8 cellular contexts compared by ENCODE assay signal in the genomic region with DNA sequence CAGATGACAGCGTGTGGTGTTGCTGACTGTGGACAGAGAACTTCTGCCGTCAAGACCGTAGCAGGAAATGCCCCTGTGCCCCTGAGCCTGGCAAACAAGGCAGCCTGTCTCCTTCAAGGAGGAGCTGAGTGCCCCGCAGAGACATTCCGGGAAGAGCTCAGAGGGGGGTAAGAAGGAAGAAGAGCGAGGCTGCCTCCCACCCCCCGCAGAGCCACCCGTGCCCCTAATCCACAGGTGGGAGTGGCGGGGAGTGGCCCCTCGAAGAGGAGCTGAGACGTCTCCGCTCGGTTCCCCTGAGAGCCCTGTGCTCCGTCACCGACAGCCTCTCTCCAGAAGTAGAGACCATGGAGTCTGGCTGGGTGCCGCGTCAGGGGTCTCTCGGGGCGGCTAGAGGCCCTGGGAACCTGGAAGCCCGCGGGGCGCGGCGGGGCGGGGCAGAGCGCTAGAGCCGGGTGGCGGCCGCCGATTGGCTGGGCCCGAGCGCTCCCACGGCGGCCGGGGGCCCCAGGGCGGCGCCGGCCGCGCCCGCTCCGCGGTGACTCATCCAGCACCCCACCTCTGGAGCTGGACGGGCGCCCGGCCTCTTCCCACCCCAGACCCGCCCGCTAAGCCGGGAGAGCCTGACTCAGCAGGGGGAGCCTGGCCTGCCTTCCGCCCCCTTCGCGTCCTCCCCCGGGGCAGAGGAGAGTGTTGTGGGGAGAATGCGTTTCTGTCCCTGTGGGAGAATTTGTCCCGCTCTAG. TPM values are rescaled to one million over a fixed set of nuclear protein-coding genes. Genes with fewer than 3 reads are reported as not detected.
DNase-seq lines count a peak whose midpoint lies in the region; ATAC-seq and TF ChIP-seq lines count a peak whose summit lies in the region.

No MANE protein-coding gene starts in this region.

- 0% methylated on average over 8 of the region's 55 CpGs; no CpG with 5 or more reads in 1 of the 2 donors for WGBS in esophagus squamous epithelium, 2 donors
- WGBS in stomach, 5 donors = 1 to 2% (median 1%) methylated on average over 15 to 55 of the region's 55 CpGs

- no peaks in the 10 kb centered on the region for H3K36me3 Mint-ChIP-seq in naive B cell

- H3K27me3 ChIP-seq in esophagus squamous epithelium = no peaks in the 10 kb centered on the region
- H3K27me3 ChIP-seq in stomach = no peaks in the 10 kb centered on the region

- peak overlapping the region in 4 of 6 donors; percentile 33 to 86 (median 66) for H3K27ac Mint-ChIP-seq in naive B cell

- TF ChIP-seq CTCF in esophagus squamous epithelium (IDR thresholded peaks at IDR 0.05) (no peak), stomach (IDR thresholded peaks at IDR 0.05) (no peak)

- intact Hi-C loops in esophagus squamous epithelium (cut with DNase I) = loop anchor here (10.0 kb wide), 1 partner anchor 349 kb away; a partner anchor contains a TSS
- intact Hi-C loops in stomach (cut with DNase I; ENCODE audit: low total_unique reads) = no loop called here

- H3K9me3 ChIP-seq in esophagus squamous epithelium = no peaks in the 10 kb centered on the region
- no peaks in the 10 kb centered on the region for H3K9me3 ChIP-seq in stomach

- H3K9me3 Mint-ChIP-seq in naive B cell = no peaks in the 10 kb centered on the region

- peak overlapping the region; percentile 93 to 99 (median 97) for H3K27ac ChIP-seq in esophagus squamous epithelium
- H3K27ac ChIP-seq in stomach = peak overlapping the region; percentile 81 to 88 (median 84)

- peaks cover 20 to 56% (median 36%) of the 10 kb centered on the region in 3 donors for H3K27me3 Mint-ChIP-seq in naive B cell

- peak in 3 of 4 experiments; percentile 12 to 15 (median 12) for DNase-seq in activated CD4-positive, CD25-positive, alpha-beta regulatory T cell (lab: John Stamatoyannopoulos, UW)
- DNase-seq in activated CD4-positive, CD25-positive, alpha-beta regulatory T cell treated with anti-CD3 and anti-CD28 coated beads, Interleukin-2, amount 50 U/mL, for 72 hours = no peak
- DNase-seq in NCI-H748 (lab: John Stamatoyannopoulos, UW; ENCODE audit: unreplicated experiment) (peak; percentile 81), esophagus squamous epithelium (lab: John Stamatoyannopoulos, UW) (no peak), naive B cell (peak; percentile 21), stomach (peak; percentile 87)
- DNase-seq in activated T-cell treated with anti-CD3 and anti-CD28 coated beads, Interleukin-2, amount 50 U/mL, for 1 hour = peak; percentile 67

- H3K36me3 ChIP-seq in esophagus squamous epithelium = no peaks in the 10 kb centered on the region
- no peaks in the 10 kb centered on the region for H3K36me3 ChIP-seq in stomach

- H3K4me1 ChIP-seq in esophagus squamous epithelium (peaks cover 79 to 98% (median 84%) of the 10 kb centered on the region in 3 donors), stomach (peaks cover 26 to 65% (median 49%) of the 10 kb centered on the region in 4 donors)

- peak in 1 of 4 donors; percentile 37 for TF ChIP-seq POLR2A in esophagus squamous epithelium (IDR thresholded peaks at IDR 0.05)
- TF ChIP-seq POLR2A in stomach (IDR thresholded peaks at IDR 0.05) = no peak

- H3K4me3 ChIP-seq in esophagus squamous epithelium (peak overlapping the region; percentile 21 to 71 (median 46)), stomach (peak overlapping the region; percentile 33 to 52 (median 48))

- ATAC-seq in naive B cell (ENCODE audit: low read depth in 2 of 2) (peak; percentile 66 to 68), GM19395 (IDR thresholded peaks at IDR 0.05; ENCODE audit: unreplicated experiment) (no peak)

- H3K4me3 Mint-ChIP-seq in naive B cell = peak overlapping the region; percentile 74 to 92 (median 90)

- peaks cover 28 to 33% (median 28%) of the 10 kb centered on the region in 3 donors for H3K4me1 Mint-ChIP-seq in naive B cell

- no peak for TF ChIP-seq EP300 in stomach (IDR thresholded peaks at IDR 0.05)

RNA-seq across cellular contexts. Expression of a gene that starts 25.2 kb away (rescaled TPM):
- 100 to 1,000 TPM; 194 to 481 (median 307) TPM for total RNA-seq in esophagus squamous epithelium
- polyA plus RNA-seq in naive B cell (ENCODE audit: low read depth in 6 of 6) = not detected
- under 1 TPM in 1 of 5 donors, not detected in 4; 0.73 TPM for total RNA-seq in stomach
- 10 to 100 TPM in 1 of 3 donors, under 1 TPM in 1, not detected in 1; 0.76 to 98.0 TPM for polyA plus RNA-seq in stomach

RNA-seq across cellular contexts. Expression of a gene that starts 30.9 kb away (rescaled TPM):
- total RNA-seq in esophagus squamous epithelium (10 to 100 TPM; 27.2 to 50.2 (median 38.2) TPM), stomach (1,000 to 10,000 TPM in 1 of 5 donors, 100 to 1,000 TPM in 3, 10 to 100 TPM in 1; 71.2 to 1,740 (median 566) TPM)
- polyA plus RNA-seq in naive B cell (ENCODE audit: low read depth in 6 of 6) (not detected), stomach (1,000 to 10,000 TPM in 1 of 3 donors, 100 to 1,000 TPM in 2; 361 to 1,687 (median 767) TPM)

RNA-seq across cellular contexts. Expression of a gene that starts 39.9 kb away (rescaled TPM):
- total RNA-seq in esophagus squamous epithelium (1 to 10 TPM in 1 of 4 donors, not detected in 3; 1.8 TPM), stomach (not detected)
- polyA plus RNA-seq in naive B cell (ENCODE audit: low read depth in 6 of 6) (not detected), stomach (under 1 TPM in 1 of 3 donors, not detected in 2; 0.15 TPM)

Comparison
In these comparisons a context has a peak if more than half of its experiments do, and no peak if none do; other contexts are left out.
1. DNase-seq: peak in activated CD4-positive, CD25-positive, alpha-beta regulatory T cell (3 of 4), NCI-H748 (single experiment), activated T-cell treated with anti-CD3 and anti-CD28 coated beads, Interleukin-2, amount 50 U/mL, for 1 hour (single experiment), naive B cell (single experiment) and stomach (single experiment); none in activated CD4-positive, CD25-positive, alpha-beta regulatory T cell treated with anti-CD3 and anti-CD28 coated beads, Interleukin-2, amount 50 U/mL, for 72 hours (single experiment) and esophagus squamous epithelium (single experiment).
2. RNA of a gene that starts 25.2 kb away (total RNA-seq): 194 to 481 TPM in esophagus squamous epithelium; 0.73 TPM in stomach; every median in the first group is over 100 times any median in the second.